ENCODE assay signal across 2 cellular contexts in genomic region chr1:223102797-223103533, GRCh38.
TF ChIP-seq lines count a peak whose summit lies in the region.

No MANE protein-coding gene starts in this region.

TF ChIP-seq in HEK293, 187 proteins besides CTCF, POLR2A, EP300 and RAD21 (continued from another document and continues in another):
- TF ChIP-seq HIC1 (tag by site-specific recombination; IDR thresholded peaks at IDR 0.05) (no peak), ZNF335 (tag by site-specific recombination; conservative IDR thresholded peaks at IDR 0.05) (peak; percentile 66), HOXD13 (CRISPR knock-in tag; IDR thresholded peaks at IDR 0.05; ENCODE audit: borderline replicate concordance) (no peak), ZBTB8A (tag by site-specific recombination; IDR thresholded peaks at IDR 0.05) (no peak; the same call in 1 of the 2 replicates), ZFP3 (tag by site-specific recombination; IDR thresholded peaks at IDR 0.05; ENCODE audit: low read depth) (no peak), ZNF16 (tag by site-specific recombination; IDR thresholded peaks at IDR 0.05; ENCODE audit: low read depth) (no peak), FEZF1 (tag by site-specific recombination; IDR thresholded peaks at IDR 0.05) (no peak), ZNF174 (tag by site-specific recombination; IDR thresholded peaks at IDR 0.05) (no peak), ZNF311 (tag by site-specific recombination; IDR thresholded peaks at IDR 0.05; ENCODE audit: borderline replicate concordance) (no peak), SCRT1 (tag by site-specific recombination; IDR thresholded peaks at IDR 0.05; ENCODE audit: borderline replicate concordance) (no peak), ZFHX2 (tag by site-specific recombination; conservative IDR thresholded peaks at IDR 0.05) (no peak), ZNF157 (tag by site-specific recombination; IDR thresholded peaks at IDR 0.05) (no peak), ZNF211 (tag by site-specific recombination; IDR thresholded peaks at IDR 0.05; ENCODE audit: low read depth) (no peak), TCF7L2 (IDR thresholded peaks at IDR 0.05; ENCODE audit: borderline replicate concordance, low read depth, low read length) (no peak), KLF17 (tag by site-specific recombination; IDR thresholded peaks at IDR 0.05) (0 out of 2 replicates have a peak, but pooled peaks have one; percentile 20), ZNF2 (tag by site-specific recombination; IDR thresholded peaks at IDR 0.05) (no peak), ZNF37A (tag by site-specific recombination; IDR thresholded peaks at IDR 0.05) (no peak), ZNF394 (tag by site-specific recombination; IDR thresholded peaks at IDR 0.05; ENCODE audit: borderline replicate concordance) (no peak; the same call in 1 of the 2 replicates), ZNF169 (tag by site-specific recombination; IDR thresholded peaks at IDR 0.05) (no peak), GLIS2 (tag by site-specific recombination; IDR thresholded peaks at IDR 0.05) (no peak), ZNF544 (tag by site-specific recombination; IDR thresholded peaks at IDR 0.05) (no peak), ZSCAN18 (tag by site-specific recombination; IDR thresholded peaks at IDR 0.05) (no peak), ZNF521 (tag by site-specific recombination; IDR thresholded peaks at IDR 0.05) (no peak), ZNF274 (IDR thresholded peaks at IDR 0.05; ENCODE audit: low read length) (no peak), ZNF274 (tag by site-specific recombination; IDR thresholded peaks at IDR 0.05; ENCODE audit: borderline replicate concordance) (no peak), MYNN (tag by site-specific recombination; IDR thresholded peaks at IDR 0.05; ENCODE audit: borderline replicate concordance) (no peak), KLF10 (tag by site-specific recombination; IDR thresholded peaks at IDR 0.05) (peak; percentile 6; the same call in 1 of the 2 replicates), REPIN1 (tag by site-specific recombination; IDR thresholded peaks at IDR 0.05; ENCODE audit: low read depth) (no peak), ZSCAN30 (tag by site-specific recombination; IDR thresholded peaks at IDR 0.05) (no peak), ZNF398 (tag by site-specific recombination; IDR thresholded peaks at IDR 0.05) (no peak)

TF ChIP-seq in endothelial cell of umbilical vein, 7 proteins besides CTCF, POLR2A, EP300 and RAD21 (continued from another document):
- peak; percentile 96 for TF ChIP-seq GATA2 (IDR thresholded peaks at IDR 0.05; ENCODE audit: insufficient read depth, insufficient read length, low read depth, low read length)
- no peak for TF ChIP-seq MAX (IDR thresholded peaks at IDR 0.05; ENCODE audit: insufficient read depth, insufficient read length)
TF ChIP-seq in endothelial cell of umbilical vein: peak in this region for 4.
